In the genomic region with DNA sequence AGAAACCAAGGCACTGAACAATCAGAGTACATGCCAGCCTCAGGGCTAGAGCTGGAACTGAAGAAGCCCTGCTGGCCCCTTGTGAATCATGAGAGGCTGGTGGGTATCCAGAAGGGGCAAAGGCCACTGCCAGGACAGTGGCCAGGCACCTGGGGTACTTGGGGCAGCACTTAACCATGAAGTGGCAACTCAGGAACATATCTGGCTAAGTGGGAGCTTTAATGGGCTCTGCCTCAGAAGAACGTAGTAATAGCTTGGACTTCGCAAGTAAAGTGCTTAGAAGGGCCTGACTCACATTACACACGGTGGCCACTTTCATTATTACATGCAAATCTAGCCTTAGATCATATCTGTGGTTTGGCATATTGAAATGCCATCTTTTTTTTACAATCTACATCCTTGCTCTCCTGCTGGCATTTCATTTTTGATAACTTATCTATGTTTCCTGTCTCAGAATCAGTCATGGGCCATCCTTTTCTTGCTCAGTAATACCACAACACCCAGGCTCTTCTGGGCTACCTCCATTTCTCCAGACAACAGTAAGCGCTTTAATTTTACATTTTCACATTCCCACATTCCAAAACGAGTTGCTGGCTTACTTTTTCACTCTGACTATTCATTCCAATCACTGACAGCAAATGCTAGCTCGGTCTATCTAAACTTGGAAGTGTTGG, we compare ENCODE assay signal across 10 cellular contexts. TPM values are rescaled to one million over a fixed set of nuclear protein-coding genes. Genes with fewer than 3 reads are reported as not detected.
A peak's percentile ranks its signal among the peaks of the same experiment; 100 is the strongest.
DNase-seq lines count a peak whose midpoint lies in the region; ATAC-seq and TF ChIP-seq lines count a peak whose summit lies in the region.
"Had no signal": no experiment of that assay in that cellular context is flagged by ENCODE, and none has a peak within 500 bp of the region (broad histone marks: within the 10 kb centered on the region; RNA-seq: fewer than 3 reads in every experiment).

No MANE protein-coding gene starts in this region.

- H3K79me2 ChIP-seq in SK-N-SH (ENCODE audit: insufficient read depth) = peaks cover 21% of the 10 kb centered on the region; the same call in 1 of the 2 replicates

- H3K9me2 ChIP-seq in SK-N-SH = no peaks in the 10 kb centered on the region

- H2AFZ ChIP-seq in SK-N-SH (ENCODE audit: low read depth) = no peak overlapping the region

- H3K36me3 ChIP-seq in SK-N-SH (replicated peaks in 1 of 2; ENCODE audit: control insufficient read depth in 1 of 2, insufficient read depth in 2 of 2, low read length in 1 of 2) = peaks cover 5 to 9% of the 10 kb centered on the region in 2 experiments

- peak overlapping the region; percentile 17 for H3K4me2 ChIP-seq in SK-N-SH

- TF ChIP-seq CTCF in SK-N-SH (IDR thresholded peaks at IDR 0.05) = peak; percentile 25; the same call in 1 of the 2 replicates
- TF ChIP-seq CTCF in foreskin keratinocyte (conservative IDR thresholded peaks at IDR 0.05) = no peak

- TF ChIP-seq EP300 in SK-N-SH (IDR thresholded peaks at IDR 0.05; ENCODE audit: borderline replicate concordance in 1 of 2, low read depth in 1 of 2, low read length in 1 of 2) = no peak

- CTCF ChIA-PET in SK-N-SH (lab: Yijun Ruan, JAX) = interaction anchor here (0.7 kb wide), 1 partner anchor 10 kb away, joined by 3 read pairs; no protein-coding TSS in a partner anchor

- no peaks in the 10 kb centered on the region for H3K9me3 ChIP-seq in SK-N-SH

- no peak for TF ChIP-seq RAD21 in SK-N-SH (IDR thresholded peaks at IDR 0.05; ENCODE audit: low read length)

- H3K4me3 ChIP-seq in SK-N-SH (ENCODE audit: low read depth in 2 of 2, low read length in 1 of 2) = no peak overlapping the region; a peak in 1 of 4 replicates

- 56% methylated on average over 6 of the region's 6 CpGs for WGBS in SK-N-SH (ENCODE audit: low lambda C conversion rate)

- peaks cover 8% of the 10 kb centered on the region; the same call in 1 of the 2 replicates for H4K20me1 ChIP-seq in SK-N-SH (ENCODE audit: insufficient read depth)

- H3K27ac ChIP-seq in SK-N-SH (ENCODE audit: low read depth in 2 of 2, low read length in 1 of 2) (peak overlapping the region in 1 of 2 experiments; percentile 33; a peak in 2 of 4 replicates), foreskin keratinocyte (no peak overlapping the region)

- H3F3A ChIP-seq in SK-N-SH (replicated peaks; ENCODE audit: insufficient read depth) = peaks cover 20% of the 10 kb centered on the region

- no peak overlapping the region for H3K9ac ChIP-seq in SK-N-SH

- ATAC-seq in GM21786 (IDR thresholded peaks at IDR 0.05; ENCODE audit: unreplicated experiment) (peak; percentile 55), foreskin keratinocyte (peak; percentile 56), HG02571 (IDR thresholded peaks at IDR 0.05; ENCODE audit: unreplicated experiment) (no peak)

- H3K4me1 ChIP-seq in SK-N-SH (ENCODE audit: control insufficient read depth in 1 of 2, insufficient read depth in 2 of 2, low read depth in 1 of 2, low read length in 1 of 2) (peaks cover 3 to 10% of the 10 kb centered on the region in 2 experiments; a peak in 2 of 4 replicates), foreskin keratinocyte (peaks cover 7% of the 10 kb centered on the region)

- DNase-seq in Daoy (ENCODE audit: low read depth) = peak; percentile 34
- no peak for DNase-seq in SK-N-SH
- DNase-seq in foreskin keratinocyte = no peak
- no peak for DNase-seq in GM19238 (ENCODE audit: insufficient read length, low spot score)
- DNase-seq in mucosa of gallbladder (ENCODE audit: low spot score) = no peak
- DNase-seq in NCI-H524 treated with DMSO at 0.1 percent for 48 hours (lab: John Stamatoyannopoulos, UW) = no peak

- H3K27me3 ChIP-seq in SK-N-SH (ENCODE audit: insufficient read depth) (no peaks in the 10 kb centered on the region), foreskin keratinocyte (no peaks in the 10 kb centered on the region)

- POLR2A ChIA-PET in SK-N-SH (lab: Yijun Ruan, JAX) = no interaction called here

TF ChIP-seq in SK-N-SH, 30 proteins besides CTCF, POLR2A, EP300 and RAD21:
- TF ChIP-seq TEAD4 (IDR thresholded peaks at IDR 0.05; ENCODE audit: borderline replicate concordance, insufficient read depth) (no peak), POLR2AphosphoS5 (IDR thresholded peaks at IDR 0.05; ENCODE audit: low read depth, low read length) (no peak), RXRA (IDR thresholded peaks at IDR 0.05; ENCODE audit: borderline replicate concordance, low read depth) (no peak), YY1 (IDR thresholded peaks at IDR 0.05; ENCODE audit: low read depth) (no peak), GATA2 (CRISPR knock-in tag; IDR thresholded peaks at IDR 0.05) (no peak), FOXM1 (IDR thresholded peaks at IDR 0.05; ENCODE audit: low read depth) (no peak)

RNA-seq across cellular contexts. Expression of a gene that starts 21.6 kb away (rescaled TPM):
- 4.8 and 5.6 TPM in 2 replicates for total RNA-seq in Daoy (2014; rRNA removed; shearing (Covaris generic))
- 3.0 and 5.9 TPM in 2 replicates for polyA plus RNA-seq in SK-N-SH (2012; rRNA removed)
- polyA plus RNA-seq in SK-N-SH (2012; cell fraction: cytosol; rRNA removed) = 3.9 and 4.4 TPM in 2 replicates
- polyA plus RNA-seq in SK-N-SH (2012; cell fraction: nucleus; rRNA removed) = 6.2 and 13.8 TPM in 2 replicates
- 4.9 and 5.4 TPM in 2 replicates for total RNA-seq in foreskin keratinocyte
- polyA plus RNA-seq in foreskin keratinocyte = 1.3 and 2.3 TPM in 2 replicates
- 12.4 TPM for total RNA-seq in mucosa of gallbladder

RNA-seq across cellular contexts. Expression of a gene that starts 37.7 kb away (rescaled TPM):
- 5.8 and 8.1 TPM in 2 replicates for total RNA-seq in Daoy (2014; rRNA removed; shearing (Covaris generic))
- polyA plus RNA-seq in SK-N-SH (2012; rRNA removed) (15.0 and 20.6 TPM in 2 replicates), foreskin keratinocyte (3.1 and 3.5 TPM in 2 replicates)
- polyA plus RNA-seq in SK-N-SH (2012; cell fraction: cytosol; rRNA removed) = 9.9 and 15.7 TPM in 2 replicates
- polyA plus RNA-seq in SK-N-SH (2012; cell fraction: nucleus; rRNA removed) = 63.0 and 71.0 TPM in 2 replicates
- total RNA-seq in foreskin keratinocyte (8.5 and 9.5 TPM in 2 replicates), mucosa of gallbladder (13.0 TPM)

RNA-seq across cellular contexts. Expression of a gene that starts 39.8 kb away (rescaled TPM):
- not detected in 2 replicates for total RNA-seq in Daoy (2014; rRNA removed; shearing (Covaris generic))
- polyA plus RNA-seq in SK-N-SH (2012; rRNA removed) (not detected in 2 replicates), foreskin keratinocyte (not detected in 2 replicates)
- polyA plus RNA-seq in SK-N-SH (2012; cell fraction: cytosol; rRNA removed) = not detected in 2 replicates
- not detected in 2 replicates for polyA plus RNA-seq in SK-N-SH (2012; cell fraction: nucleus; rRNA removed)
- total RNA-seq in foreskin keratinocyte (not detected in 2 replicates), mucosa of gallbladder (not detected)
- total RNA-seq: subcutaneous adipose tissue had no signal
- polyA plus RNA-seq: adipose tissue had no signal

RNA-seq across cellular contexts. Expression of a gene that starts 49.1 kb away (rescaled TPM):
- 69.6 and 81.5 TPM in 2 replicates for total RNA-seq in Daoy (2014; rRNA removed; shearing (Covaris generic))
- polyA plus RNA-seq in SK-N-SH (2012; rRNA removed) = 28.2 TPM in 2 replicates
- polyA plus RNA-seq in SK-N-SH (2012; cell fraction: cytosol; rRNA removed) = 24.1 and 25.9 TPM in 2 replicates
- 15.3 and 18.1 TPM in 2 replicates for polyA plus RNA-seq in SK-N-SH (2012; cell fraction: nucleus; rRNA removed)
- total RNA-seq in foreskin keratinocyte = 41.5 and 47.4 TPM in 2 replicates
- polyA plus RNA-seq in foreskin keratinocyte = 52.2 and 58.5 TPM in 2 replicates
- total RNA-seq in mucosa of gallbladder = 10.5 TPM

RNA-seq across cellular contexts. Expression of a gene that starts 53.0 kb away (rescaled TPM):
- not detected in 2 replicates for total RNA-seq in Daoy (2014; rRNA removed; shearing (Covaris generic))
- polyA plus RNA-seq in SK-N-SH (2012; rRNA removed) = not detected in 2 replicates
- not detected in 2 replicates for polyA plus RNA-seq in SK-N-SH (2012; cell fraction: cytosol; rRNA removed)
- not detected in 2 replicates for polyA plus RNA-seq in SK-N-SH (2012; cell fraction: nucleus; rRNA removed)
- not detected in 2 replicates for total RNA-seq in foreskin keratinocyte
- polyA plus RNA-seq in foreskin keratinocyte = not detected in 2 replicates
- not detected for total RNA-seq in mucosa of gallbladder
- total RNA-seq: subcutaneous adipose tissue had no signal
- polyA plus RNA-seq: adipose tissue had no signal
